In the genomic region with DNA sequence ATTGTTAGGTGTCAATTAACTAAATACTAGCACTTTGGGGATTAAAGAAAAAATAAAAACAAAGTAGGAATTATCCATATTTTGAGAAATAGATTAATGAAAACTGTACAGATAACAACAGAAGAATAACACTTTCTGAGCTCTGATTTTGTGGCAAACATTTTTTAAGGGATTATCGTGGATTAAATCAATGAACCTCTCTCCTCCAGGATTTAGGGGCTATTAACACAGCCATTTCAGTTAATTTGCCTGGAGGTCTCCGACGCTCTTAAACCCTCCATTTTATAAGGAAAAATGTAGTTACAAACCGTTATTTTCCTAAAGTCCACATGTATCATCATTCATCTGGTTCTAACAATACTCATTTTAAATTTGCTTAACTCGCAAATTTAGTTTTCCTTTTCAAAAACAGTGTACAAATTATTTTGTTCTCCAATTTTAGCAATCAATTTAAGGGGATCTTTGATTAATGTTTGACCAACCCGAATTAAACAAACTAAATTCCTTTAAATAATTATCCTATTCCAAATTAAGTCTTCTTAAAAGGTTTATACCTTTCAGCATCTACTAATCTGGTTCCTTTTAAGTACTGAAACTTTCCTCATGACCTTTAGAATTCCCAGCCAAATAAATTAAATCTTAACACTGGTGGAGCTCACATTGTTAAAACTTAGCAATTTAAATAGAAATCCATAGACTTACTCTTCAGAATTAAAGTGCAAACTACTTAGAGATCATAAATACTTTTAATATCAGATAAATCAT, we compare ENCODE assay signal across 8 cellular contexts. TPM values are rescaled to one million over a fixed set of nuclear protein-coding genes. Genes with fewer than 3 reads are reported as not detected.
DNase-seq lines count a peak whose midpoint lies in the region; ATAC-seq and TF ChIP-seq lines count a peak whose summit lies in the region.

No MANE protein-coding gene starts in this region.

- no peak for TF ChIP-seq CTCF in epithelial cell of proximal tubule (conservative IDR thresholded peaks at IDR 0.05; ENCODE audit: low read depth, low read length)

- intact Hi-C loops in posterior cingulate gyrus (cut with DNase I): loop anchor here (5.0 kb wide), 1 partner anchor 49 kb away; a partner anchor contains a TSS

- peak overlapping the region; percentile 91 for H3K4me3 ChIP-seq in H7 (ENCODE audit: insufficient read depth, low read depth, low read length)
- H3K4me3 ChIP-seq in epithelial cell of proximal tubule (ENCODE audit: low read depth, low read length): peak overlapping the region; percentile 64
- H3K4me3 ChIP-seq in rectal smooth muscle tissue (ENCODE audit: low read length): peak overlapping the region; percentile 77

- no peak for ATAC-seq in SK-N-SH treated with all-trans-retinoic acid at 6 μM for 48 hours

- no peak overlapping the region for H3K27ac ChIP-seq in rectal smooth muscle tissue (ENCODE audit: low read depth, low read length)

- H3K4me1 ChIP-seq in rectal smooth muscle tissue (ENCODE audit: control insufficient read depth, insufficient read depth, low read length): no peaks in the 10 kb centered on the region

- no peak overlapping the region for H3K9ac ChIP-seq in rectal smooth muscle tissue (ENCODE audit: low read length)

- H3K27me3 ChIP-seq in H7 (ENCODE audit: control insufficient read depth, insufficient read depth, low read length): no peaks in the 10 kb centered on the region; the same call in 1 of the 2 replicates
- H3K27me3 ChIP-seq in rectal smooth muscle tissue (ENCODE audit: control insufficient read depth, insufficient read depth, low read length): no peaks in the 10 kb centered on the region

- H3K36me3 ChIP-seq in H7 (replicated peaks; ENCODE audit: control insufficient read depth, insufficient read depth, low read length) (no peaks in the 10 kb centered on the region; the same call in 1 of the 2 replicates), rectal smooth muscle tissue (ENCODE audit: control insufficient read depth, insufficient read depth, low read length) (no peaks in the 10 kb centered on the region)

- DNase-seq in H7: no peak
- no peak for DNase-seq in epithelial cell of proximal tubule (ENCODE audit: low read depth)
- DNase-seq in posterior cingulate gyrus: no peak
- DNase-seq in KG1 (lab: John Stamatoyannopoulos, UW): no peak
- DNase-seq in activated effector memory CD4-positive, alpha-beta T cell treated with anti-CD3 and anti-CD28 coated beads, Interleukin-2, amount 50 U/mL, for 16 hours: no peak
- no peak for DNase-seq in NCI-H2029 (lab: John Stamatoyannopoulos, UW)

TF ChIP-seq in SK-N-SH treated with all-trans-retinoic acid at 6 μM for 48 hours, 23 proteins besides CTCF, POLR2A, EP300 and RAD21:
- TF ChIP-seq, protein P1, sequence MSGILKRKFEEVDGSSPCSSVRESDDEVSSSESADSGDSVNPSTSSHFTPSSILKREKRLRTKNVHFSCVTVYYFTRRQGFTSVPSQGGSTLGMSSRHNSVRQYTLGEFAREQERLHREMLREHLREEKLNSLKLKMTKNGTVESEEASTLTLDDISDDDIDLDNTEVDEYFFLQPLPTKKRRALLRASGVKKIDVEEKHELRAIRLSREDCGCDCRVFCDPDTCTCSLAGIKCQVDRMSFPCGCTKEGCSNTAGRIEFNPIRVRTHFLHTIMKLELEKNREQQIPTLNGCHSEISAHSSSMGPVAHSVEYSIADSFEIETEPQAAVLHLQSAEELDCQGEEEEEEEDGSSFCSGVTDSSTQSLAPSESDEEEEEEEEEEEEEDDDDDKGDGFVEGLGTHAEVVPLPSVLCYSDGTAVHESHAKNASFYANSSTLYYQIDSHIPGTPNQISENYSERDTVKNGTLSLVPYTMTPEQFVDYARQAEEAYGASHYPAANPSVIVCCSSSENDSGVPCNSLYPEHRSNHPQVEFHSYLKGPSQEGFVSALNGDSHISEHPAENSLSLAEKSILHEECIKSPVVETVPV (CRISPR knock-in tag; IDR thresholded peaks at IDR 0.05): no peak
- TF ChIP-seq ZC3H10 (CRISPR knock-in tag; IDR thresholded peaks at IDR 0.05): 0 out of 2 replicates have a peak, but pooled peaks have one; percentile 9

RNA-seq across cellular contexts. Expression of a gene that starts 30.7 kb away (rescaled TPM):
- 175 and 183 TPM in 2 replicates for total RNA-seq in H7 (2014; rRNA removed; shearing (Covaris generic))
- 31.1 and 34.7 TPM in 2 replicates for total RNA-seq in epithelial cell of proximal tubule

RNA-seq across cellular contexts. Expression of a gene that starts 39.8 kb away (rescaled TPM):
- total RNA-seq in H7 (2014; rRNA removed; shearing (Covaris generic)): 4.9 and 5.6 TPM in 2 replicates
- total RNA-seq in epithelial cell of proximal tubule: 1.7 and 10.4 TPM in 2 replicates

RNA-seq across cellular contexts. Expression of a gene that starts 49.8 kb away (rescaled TPM):
- 39.0 and 50.2 TPM in 2 replicates for total RNA-seq in H7 (2014; rRNA removed; shearing (Covaris generic))
- 40.2 and 40.3 TPM in 2 replicates for total RNA-seq in epithelial cell of proximal tubule
